ENCODE assay signal across 19 cellular contexts in genomic region chr20:10705801-10706459, GRCh38. TPM values are rescaled to one million over a fixed set of nuclear protein-coding genes. Genes with fewer than 3 reads are reported as not detected.
DNase-seq lines count a peak whose midpoint lies in the region; ATAC-seq and TF ChIP-seq lines count a peak whose summit lies in the region.
"Had no signal": no experiment of that assay in that cellular context is flagged by ENCODE, and none has a peak within 500 bp of the region (broad histone marks: within the 10 kb centered on the region; RNA-seq: fewer than 3 reads in every experiment).

No MANE protein-coding gene starts in this region.

- H3K9me2 ChIP-seq in HCT116 (ENCODE audit: insufficient read depth) (no peaks in the 10 kb centered on the region), PC-3 (replicated peaks; ENCODE audit: low read length) (no peaks in the 10 kb centered on the region)

- H3F3A ChIP-seq in PC-3 (ENCODE audit: low read length, unreplicated experiment), result no peaks in the 10 kb centered on the region

- TF ChIP-seq CTCF in HCT116 (IDR thresholded peaks at IDR 0.05 in 2 of 3, conservative IDR thresholded peaks at IDR 0.05 in 1 of 3; ENCODE audit: borderline replicate concordance in 1 of 3, insufficient read depth in 1 of 3, low read depth in 2 of 3, low read length in 2 of 3) (no peak), PC-3 (conservative IDR thresholded peaks at IDR 0.05; ENCODE audit: low read depth, low read length) (no peak), tibial artery (IDR thresholded peaks at IDR 0.05) (no peak)

- RAD21 ChIA-PET in HCT116 (lab: Charles Lee; ENCODE audit: low non-redundant PET in 1 of 2, low total read pairs in 2 of 2, uncharacterized antibody in 2 of 2, unreplicated experiment in 2 of 2), result no interaction called here

- CTCF ChIA-PET in HCT116 (lab: Charles Lee) (no interaction called here), PC-3 (lab: Charles Lee) (no interaction called here)

- H3K27me3 ChIP-seq in HCT116 (ENCODE audit: insufficient read depth, low read length) (no peaks in the 10 kb centered on the region), PC-3 (ENCODE audit: low read length) (no peaks in the 10 kb centered on the region), tibial artery (no peaks in the 10 kb centered on the region)
- H3K27me3 ChIP-seq: adrenal gland, BLaER1, heart left ventricle, MG63 had no signal

- DNase-seq in HCT116 (ENCODE audit: low read depth, low spot score) (peak; percentile 85), PC-3 (peak; percentile 99), tibial artery (no peak), SK-N-DZ (ENCODE audit: low spot score) (no peak), NCI-H1694 treated with DMSO at 0.1 percent for 48 hours (lab: John Stamatoyannopoulos, UW) (no peak)
- DNase-seq: activated CD4-positive, CD25-positive, alpha-beta regulatory T cell treated with anti-CD3 and anti-CD28 coated beads, Interleukin-2, amount 50 U/mL, for 72 hours; adrenal gland; caudate nucleus; DMS 273 treated with DMSO at 0.1 percent for 48 hours; heart left ventricle; immature natural killer cell; MG63; naive thymus-derived CD8-positive, alpha-beta T cell; SHP77 treated with DMSO at 0.1 percent for 48 hours; stimulated activated CD4-positive, alpha-beta T cell treated with anti-CD3 and anti-CD28 coated beads, Interleukin-2, amount 100 ng/mL, for 48 hours had no signal

- peak overlapping the region; percentile 8 to 43; a peak in 3 of 4 replicates for H3K4me3 ChIP-seq in HCT116 (replicated peaks in 1 of 2; ENCODE audit: low read depth in 1 of 2, low read length in 2 of 2)
- H3K4me3 ChIP-seq in PC-3 (ENCODE audit: low read length), result no peak overlapping the region
- H3K4me3 ChIP-seq in tibial artery, result no peak overlapping the region
- H3K4me3 ChIP-seq: adrenal gland, BLaER1, heart left ventricle, MG63, skin epidermis had no signal

- ATAC-seq in HCT116, result peak; percentile 98
- peak; percentile 96 for ATAC-seq in PC-3
- peak; percentile 100 for ATAC-seq in esophagus mucosa
- no peak for ATAC-seq in HG03521 (IDR thresholded peaks at IDR 0.05; ENCODE audit: unreplicated experiment)
- ATAC-seq: heart left ventricle; naive thymus-derived CD8-positive, alpha-beta T cell had no signal

- H3K79me2 ChIP-seq in HCT116 (ENCODE audit: insufficient read depth, low read length), result no peaks in the 10 kb centered on the region
- H3K79me2 ChIP-seq in PC-3 (ENCODE audit: low read length), result no peaks in the 10 kb centered on the region

- H3K27ac ChIP-seq in HCT116 (ENCODE audit: low read depth, low read length) (no peak overlapping the region), PC-3 (ENCODE audit: low read length) (peak overlapping the region; percentile 93), tibial artery (peak overlapping the region; percentile 62 to 67)
- H3K27ac ChIP-seq: adrenal gland, BLaER1, heart left ventricle had no signal

- H4K20me1 ChIP-seq in HCT116 (ENCODE audit: insufficient read depth), result no peaks in the 10 kb centered on the region
- no peaks in the 10 kb centered on the region for H4K20me1 ChIP-seq in PC-3 (ENCODE audit: low read length)
- H4K20me1 ChIP-seq: BLaER1 had no signal

- no TSS peak for BruUV-seq in HCT116 (replicated peaks; lab: Mats Ljungman, UMichigan)
- no TSS peak for BruUV-seq in PC-3 (replicated peaks; lab: Mats Ljungman, UMichigan)

- peak overlapping the region; percentile 86 for H2AFZ ChIP-seq in HCT116 (ENCODE audit: low read depth, low read length, poor library complexity, severe bottlenecking)
- H2AFZ ChIP-seq in PC-3 (ENCODE audit: low read length), result peak overlapping the region; percentile 26

- H3K36me3 ChIP-seq in HCT116 (ENCODE audit: control insufficient read depth in 1 of 2, insufficient read depth in 2 of 2, low read length in 2 of 2) (no peaks in the 10 kb centered on the region), PC-3 (ENCODE audit: low read depth, low read length) (no peaks in the 10 kb centered on the region), tibial artery (no peaks in the 10 kb centered on the region)
- H3K36me3 ChIP-seq: adrenal gland, BLaER1, heart left ventricle, MG63 had no signal

- H3K4me1 ChIP-seq in HCT116 (ENCODE audit: control insufficient read depth in 1 of 2, insufficient read depth in 2 of 2, low read length in 2 of 2) (peaks cover 11 to 26% of the 10 kb centered on the region in 2 experiments; a peak in 3 of 4 replicates), PC-3 (ENCODE audit: insufficient read depth, low read length) (peaks cover 43% of the 10 kb centered on the region), tibial artery (peaks cover 0 to 41% (median 20%) of the 10 kb centered on the region in 4 donors)
- H3K4me1 ChIP-seq: adrenal gland, BLaER1, heart left ventricle had no signal

- peak overlapping the region; percentile 41 for H3K9ac ChIP-seq in HCT116 (ENCODE audit: low read length)
- H3K9ac ChIP-seq in PC-3 (ENCODE audit: low read length), result peak overlapping the region; percentile 67
- H3K9ac ChIP-seq: BLaER1 had no signal

- TF ChIP-seq POLR2A in HCT116 (IDR thresholded peaks at IDR 0.05; ENCODE audit: borderline replicate concordance, extremely low read depth, insufficient read depth, insufficient read length), result no peak

- 0 out of 2 replicates have a peak, but pooled peaks have one; percentile 17 for TF ChIP-seq RAD21 in HCT116 (IDR thresholded peaks at IDR 0.05; ENCODE audit: low read depth)

- intact Hi-C loops in HCT116 (cut with micrococcal nuclease) (no loop called here), PC-3 (cut with micrococcal nuclease) (loop anchor here (1.0 to 5.0 kb wide), 4 partner anchors 31 to 216 kb away; no protein-coding TSS in a partner anchor), tibial artery (cut with DNase I; ENCODE audit: low total_unique reads) (loop anchor here (5.0 kb wide), 1 partner anchor 216 kb away; no protein-coding TSS in a partner anchor)

- POLR2A ChIA-PET in HCT116 (lab: Charles Lee), result interaction anchor here (1.5 kb wide), 1 partner anchor 8 kb away, joined by 4 read pairs; no protein-coding TSS in a partner anchor
- POLR2A ChIA-PET in PC-3 (lab: Charles Lee; ENCODE audit: unreplicated experiment), result interaction anchor here (1.9 kb wide), 1 partner anchor 32 kb away, joined by 7 read pairs; the partner anchor contains the start of gene JAG1

- H3K9me3 ChIP-seq in HCT116 (ENCODE audit: control insufficient read depth in 1 of 2, insufficient read depth in 1 of 2, low read depth in 1 of 2, low read length in 2 of 2) (no peaks in the 10 kb centered on the region), PC-3 (ENCODE audit: low read length) (no peaks in the 10 kb centered on the region), tibial artery (no peaks in the 10 kb centered on the region)
- H3K9me3 ChIP-seq: adrenal gland, heart left ventricle, MG63 had no signal

- peak overlapping the region; percentile 72 for H3K4me2 ChIP-seq in HCT116 (ENCODE audit: low read length)
- peak overlapping the region; percentile 48 for H3K4me2 ChIP-seq in PC-3 (ENCODE audit: low read length)
- H3K4me2 ChIP-seq: BLaER1 had no signal

TF ChIP-seq in HCT116, 20 proteins besides CTCF, POLR2A, EP300 and RAD21 (continues in another document):
- TF ChIP-seq EZH2 (IDR thresholded peaks at IDR 0.05) (no peak), CBX3 (IDR thresholded peaks at IDR 0.05; ENCODE audit: low read depth) (peak; percentile 85), REST (IDR thresholded peaks at IDR 0.05; ENCODE audit: low read depth) (no peak), POLR2AphosphoS5 (IDR thresholded peaks at IDR 0.05; ENCODE audit: low read depth, low read length) (peak; percentile 43; the same call in 1 of the 2 replicates), EGR1 (IDR thresholded peaks at IDR 0.05; ENCODE audit: low read depth) (no peak), MAX (IDR thresholded peaks at IDR 0.05) (peak; percentile 76), SRF (IDR thresholded peaks at IDR 0.05; ENCODE audit: low read depth) (peak; percentile 73), FOSL1 (IDR thresholded peaks at IDR 0.05; ENCODE audit: low read depth) (peak; percentile 92), ATF3 (IDR thresholded peaks at IDR 0.05) (no peak), TCF7L2 (IDR thresholded peaks at IDR 0.05; ENCODE audit: borderline replicate concordance, extremely low read depth, insufficient read depth, insufficient read length) (peak; percentile 76), ELF1 (IDR thresholded peaks at IDR 0.05; ENCODE audit: borderline replicate concordance, low read depth) (no peak), JUND (IDR thresholded peaks at IDR 0.05) (peak; percentile 83)

RNA-seq across cellular contexts. Expression of gene JAG1, which starts 32.1 kb away (rescaled TPM):
- total RNA-seq in HCT116 (2021; ENCODE audit: unreplicated experiment) (31.9 TPM), PC-3 (2014; rRNA removed) (176 and 184 TPM in 2 replicates), esophagus mucosa (118 TPM)
- 25.3 and 25.7 TPM in 2 replicates for polyA plus RNA-seq in HCT116 (2012)
- 2.2 and 4.0 TPM in 2 replicates for polyA plus RNA-seq in SK-N-DZ (2014; cell fraction: cytosol; rRNA removed)
- 3.8 and 7.9 TPM in 2 replicates for polyA plus RNA-seq in SK-N-DZ (2014; cell fraction: nucleus; rRNA removed)

Comparison
In these comparisons a context has a peak if more than half of its experiments do, and no peak if none do; other contexts are left out.
1. DNase-seq: peak in HCT116 (single experiment) and PC-3 (single experiment); none in tibial artery (0 of 2), SK-N-DZ (single experiment) and NCI-H1694 treated with DMSO at 0.1 percent for 48 hours (single experiment).
2. H3K4me3 ChIP-seq: peak in HCT116 (2 of 2); none in PC-3 (single experiment) and tibial artery (0 of 2).